In the genomic region with DNA sequence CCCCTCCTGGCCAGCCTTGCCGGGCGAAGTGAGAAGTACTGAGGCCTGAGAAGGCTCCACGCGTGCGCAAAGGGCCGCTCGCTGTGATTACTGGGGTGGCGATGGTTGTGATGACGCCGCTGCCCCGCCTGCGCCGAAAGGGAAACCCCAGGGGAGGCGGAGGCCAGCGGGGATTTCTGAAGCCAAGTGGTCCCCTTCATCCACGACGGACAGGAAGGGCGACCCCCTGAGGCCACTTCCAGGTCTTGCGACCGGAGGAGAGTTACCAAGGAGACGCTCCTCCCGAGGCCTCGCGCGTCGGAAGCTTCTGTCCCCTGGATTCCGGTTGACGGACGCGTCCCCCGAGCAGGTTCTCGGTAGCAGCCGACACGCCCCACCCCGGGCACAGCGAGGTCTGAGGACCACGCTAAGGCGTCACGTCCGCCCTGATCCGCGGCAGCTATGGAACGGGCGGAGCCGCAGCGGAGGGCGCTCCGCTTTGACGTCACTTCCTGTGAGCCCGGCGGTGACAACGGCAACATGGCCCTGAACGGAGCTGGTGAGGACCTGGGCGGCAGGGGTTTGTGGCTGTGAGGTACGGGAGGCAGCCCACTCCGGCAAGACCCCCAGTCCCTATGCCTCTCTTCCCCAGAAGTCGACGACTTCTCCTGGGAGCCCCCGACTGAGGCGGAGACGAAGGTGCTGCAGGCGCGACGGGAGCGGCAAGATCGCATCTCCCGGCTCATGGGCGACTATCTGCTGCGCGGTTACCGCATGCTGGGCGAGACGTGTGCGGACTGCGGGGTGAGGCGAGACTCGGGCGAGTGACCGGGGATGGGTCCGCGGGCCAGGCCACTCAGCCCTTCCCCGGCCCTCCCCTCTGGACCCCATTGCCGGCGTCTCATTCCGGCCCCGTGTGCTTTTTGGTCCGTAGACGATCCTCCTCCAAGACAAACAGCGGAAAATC, we compare ENCODE assay signal across 8 cellular contexts. TPM values are rescaled to one million over a fixed set of nuclear protein-coding genes. Genes with fewer than 3 reads are reported as not detected.
A peak's percentile ranks its signal among the peaks of the same experiment; 100 is the strongest.
DNase-seq lines count a peak whose midpoint lies in the region; ATAC-seq, FAIRE-seq and TF ChIP-seq lines count a peak whose summit lies in the region.

A gene with protein sequence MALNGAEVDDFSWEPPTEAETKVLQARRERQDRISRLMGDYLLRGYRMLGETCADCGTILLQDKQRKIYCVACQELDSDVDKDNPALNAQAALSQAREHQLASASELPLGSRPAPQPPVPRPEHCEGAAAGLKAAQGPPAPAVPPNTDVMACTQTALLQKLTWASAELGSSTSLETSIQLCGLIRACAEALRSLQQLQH (plus strand): TSS at position 505 of the 946 bp plus-strand sequence. CDS start 15 bp downstream, at position 520.

- FAIRE-seq in endothelial cell of umbilical vein (lab: Jason Lieb, UNC) = peak; percentile 99

- H3K4me1 ChIP-seq in OCI-LY3 (ENCODE audit: low read length) (peaks cover 37% of the 10 kb centered on the region), endothelial cell of umbilical vein (ENCODE audit: control insufficient read depth, extremely low read depth, insufficient read depth, low read length) (peaks cover 51% of the 10 kb centered on the region), mucosa of descending colon (ENCODE audit: low read depth) (peaks cover 53% of the 10 kb centered on the region)

- H3K27ac ChIP-seq in OCI-LY3 (ENCODE audit: low read length) (peak within 1 kb of the TSS; percentile 89), endothelial cell of umbilical vein (ENCODE audit: insufficient read depth, low read depth, low read length) (peak within 1 kb of the TSS; percentile 61)

- H4K20me1 ChIP-seq in OCI-LY3 (ENCODE audit: insufficient read depth, low read length) (peaks cover 13% of the 10 kb centered on the region), endothelial cell of umbilical vein (replicated peaks; ENCODE audit: control insufficient read depth, extremely low read depth, insufficient read depth, low read length) (no peaks in the 10 kb centered on the region)

- H3K79me2 ChIP-seq in OCI-LY3 (ENCODE audit: low read length) = peaks cover 48% of the 10 kb centered on the region
- peaks cover 25% of the 10 kb centered on the region for H3K79me2 ChIP-seq in endothelial cell of umbilical vein (ENCODE audit: control insufficient read depth, insufficient read depth, low read length)

- H3K36me3 ChIP-seq in OCI-LY3 (replicated peaks; ENCODE audit: low read depth, low read length) = peaks cover 12% of the 10 kb centered on the region
- no peaks in the 10 kb centered on the region for H3K36me3 ChIP-seq in endothelial cell of umbilical vein (ENCODE audit: control insufficient read depth in 2 of 2, extremely low read depth in 1 of 2, insufficient read depth in 2 of 2, low read length in 2 of 2)
- H3K36me3 ChIP-seq in mucosa of descending colon (ENCODE audit: low read depth) = no peaks in the 10 kb centered on the region

- DNase-seq in DMS114 treated with DMSO at 0.1 percent for 48 hours (lab: John Stamatoyannopoulos, UW; ENCODE audit: unreplicated experiment) (peak; percentile 94), HuH-7.5 (ENCODE audit: low spot score) (peak; percentile 98), endothelial cell of umbilical vein (ENCODE audit: low read depth, low spot score) (peak; percentile 99), mucosa of descending colon (peak; percentile 97 to 100 (median 97))
- DNase-seq in activated CD8-positive, alpha-beta memory T cell treated with anti-CD3 and anti-CD28 coated beads, Interleukin-2, amount 50 U/mL, for 48 hours = peak; percentile 98
- peak; percentile 98 for DNase-seq in stimulated activated CD8-positive, alpha-beta memory T cell treated with anti-CD3 and anti-CD28 coated beads, Interleukin-4, amount 100 ng/mL, for 24 hours (ENCODE audit: low read depth)

- H2AFZ ChIP-seq in OCI-LY3 (ENCODE audit: low read depth, low read length) = peak within 1 kb of the TSS; percentile 63
- peak within 1 kb of the TSS; percentile 64 for H2AFZ ChIP-seq in endothelial cell of umbilical vein (ENCODE audit: low read depth, low read length)

- H3K4me2 ChIP-seq in OCI-LY3 (ENCODE audit: low read length) (peak within 1 kb of the TSS; percentile 90), endothelial cell of umbilical vein (ENCODE audit: insufficient read depth, low read length) (peak within 1 kb of the TSS; percentile 82)

- dilution Hi-C loops in endothelial cell of umbilical vein (cut with MboI; ENCODE audit: extremely low pct_ligation_motif_present, low sequenced_read_pairs) = no loop called here

- no peaks in the 10 kb centered on the region for H3K27me3 ChIP-seq in OCI-LY3 (ENCODE audit: low read depth, low read length)
- no peaks in the 10 kb centered on the region for H3K27me3 ChIP-seq in endothelial cell of umbilical vein (ENCODE audit: control insufficient read depth in 2 of 2, insufficient read depth in 2 of 2, low read length in 2 of 2)

- peak; percentile 43 for ATAC-seq in GM21526 (IDR thresholded peaks at IDR 0.05; ENCODE audit: low FRiP score, unreplicated experiment)
- ATAC-seq in mucosa of descending colon = peak; percentile 79

- TSS peak; percentile 59 for BruUV-seq in endothelial cell of umbilical vein (replicated peaks; lab: Mats Ljungman, UMichigan)

- TF ChIP-seq CTCF in OCI-LY3 (IDR thresholded peaks at IDR 0.05; ENCODE audit: low read depth, low read length) = peak; percentile 65
- peak; percentile 29 to 47 for TF ChIP-seq CTCF in endothelial cell of umbilical vein (IDR thresholded peaks at IDR 0.05; ENCODE audit: extremely low read depth in 1 of 2, insufficient read depth in 1 of 2, low read depth in 1 of 2, low read length in 2 of 2)
- peak; percentile 32 for TF ChIP-seq CTCF in mucosa of descending colon (IDR thresholded peaks at IDR 0.05)

- peak within 1 kb of the TSS; percentile 82 for H3K4me3 ChIP-seq in OCI-LY3 (ENCODE audit: low read length)
- peak within 1 kb of the TSS; percentile 55 to 66 (median 63) for H3K4me3 ChIP-seq in endothelial cell of umbilical vein (replicated peaks in 1 of 3; ENCODE audit: insufficient read depth in 1 of 3, low read depth in 1 of 3, low read length in 3 of 3)
- peak within 1 kb of the TSS; percentile 54 for H3K4me3 ChIP-seq in mucosa of descending colon

- intact Hi-C loops in endothelial cell of umbilical vein (cut with micrococcal nuclease) = loop anchor here (1.0 to 5.0 kb wide), 4 partner anchors 10 to 188 kb away; partner anchors contain the start of gene SLC25A45
- intact Hi-C loops in mucosa of descending colon (cut with DNase I, micrococcal nuclease) = no loop called here

- no peaks in the 10 kb centered on the region for H3K9me3 ChIP-seq in OCI-LY3 (ENCODE audit: insufficient read depth, low read length)
- H3K9me3 ChIP-seq in endothelial cell of umbilical vein (replicated peaks; ENCODE audit: control insufficient read depth, insufficient read depth, low read length) = no peaks in the 10 kb centered on the region
- H3K9me3 ChIP-seq in mucosa of descending colon = no peaks in the 10 kb centered on the region

- peak within 1 kb of the TSS; percentile 84 for H3K9ac ChIP-seq in OCI-LY3 (ENCODE audit: low read length)
- H3K9ac ChIP-seq in endothelial cell of umbilical vein (replicated peaks; ENCODE audit: extremely low read depth, insufficient read depth, low read length) = peak within 1 kb of the TSS; percentile 85

- peak; percentile 84 for TF ChIP-seq POLR2A in endothelial cell of umbilical vein (IDR thresholded peaks at IDR 0.05; ENCODE audit: low read depth, low read length)

- POLR2A ChIA-PET in endothelial cell of umbilical vein (lab: Charles Lee) = interaction anchor here (0.5 to 1.2 kb wide), 3 partner anchors 10 to 148 kb away, joined by 3 to 4 read pairs (median 4); partner anchors contain the start of gene NEAT1

- CTCF ChIA-PET in endothelial cell of umbilical vein (lab: Charles Lee) = interaction anchor here (0.6 to 9.7 kb wide), 9 partner anchors 11 to 45 kb away, joined by 3 to 167 read pairs (median 4); partner anchors contain the start of genes LTBP3, MAP3K11 and PCNX3

- no peaks in the 10 kb centered on the region for H3K9me1 ChIP-seq in endothelial cell of umbilical vein (replicated peaks; ENCODE audit: control insufficient read depth, extremely low read depth, insufficient read depth, low read length)

TF ChIP-seq in endothelial cell of umbilical vein, 7 proteins besides CTCF, POLR2A, EP300 and RAD21:
- no peak for TF ChIP-seq GATA2 (IDR thresholded peaks at IDR 0.05; ENCODE audit: insufficient read depth, insufficient read length, low read depth, low read length)
- TF ChIP-seq JUN (IDR thresholded peaks at IDR 0.05; ENCODE audit: borderline replicate concordance, insufficient read depth, insufficient read length, low read depth) = no peak
- TF ChIP-seq EZH2 (IDR thresholded peaks at IDR 0.05; ENCODE audit: borderline replicate concordance, low read depth, low read length, severe bottlenecking) = no peak
- peak; percentile 40 for TF ChIP-seq FOS (IDR thresholded peaks at IDR 0.05; ENCODE audit: borderline replicate concordance, insufficient read depth, low read length)
- TF ChIP-seq POLR2AphosphoS5 (IDR thresholded peaks at IDR 0.05; ENCODE audit: insufficient read depth, low read depth, low read length) = peak; percentile 78
- peak; percentile 73 for TF ChIP-seq MYC (IDR thresholded peaks at IDR 0.05; ENCODE audit: low read depth, low read length)
- peak; percentile 35 for TF ChIP-seq MAX (IDR thresholded peaks at IDR 0.05; ENCODE audit: insufficient read depth, insufficient read length)

RNA-seq across cellular contexts. Expression of the gene that starts here (rescaled TPM):
- total RNA-seq in endothelial cell of umbilical vein (40.8 and 46.9 TPM in 2 replicates), mucosa of descending colon (10 to 100 TPM; 20.9 to 24.6 (median 21.0) TPM)
- polyA plus RNA-seq in endothelial cell of umbilical vein = 96.2 and 96.7 TPM in 2 replicates
- 73.6 and 74.5 TPM in 2 replicates for polyA plus RNA-seq in endothelial cell of umbilical vein (2011; cell fraction: cytosol; rRNA removed)
- polyA plus RNA-seq in endothelial cell of umbilical vein (2011; cell fraction: nucleus; rRNA removed) = 50.6 TPM in 2 replicates
- 93.2 and 99.8 TPM in 2 replicates for polyA plus RNA-seq in endothelial cell of umbilical vein (2012)
- polyA minus RNA-seq in endothelial cell of umbilical vein = 11.3 and 14.6 TPM in 2 replicates
- 27.7 TPM for polyA minus RNA-seq in endothelial cell of umbilical vein (2011; cell fraction: cytosol; rRNA and poly(A)+ RNA removed)
- 14.4 and 33.5 TPM in 2 replicates for polyA minus RNA-seq in endothelial cell of umbilical vein (2011; cell fraction: nucleus; rRNA and poly(A)+ RNA removed)

Comparison
In these comparisons a context has a peak if more than half of its experiments do, and no peak if none do; other contexts are left out.
1. Peak in every context shown above with its lines: DNase-seq, ATAC-seq, H3K4me3 ChIP-seq and H3K27ac ChIP-seq.